ENCODE assay signal across 8 cellular contexts in the genomic region with DNA sequence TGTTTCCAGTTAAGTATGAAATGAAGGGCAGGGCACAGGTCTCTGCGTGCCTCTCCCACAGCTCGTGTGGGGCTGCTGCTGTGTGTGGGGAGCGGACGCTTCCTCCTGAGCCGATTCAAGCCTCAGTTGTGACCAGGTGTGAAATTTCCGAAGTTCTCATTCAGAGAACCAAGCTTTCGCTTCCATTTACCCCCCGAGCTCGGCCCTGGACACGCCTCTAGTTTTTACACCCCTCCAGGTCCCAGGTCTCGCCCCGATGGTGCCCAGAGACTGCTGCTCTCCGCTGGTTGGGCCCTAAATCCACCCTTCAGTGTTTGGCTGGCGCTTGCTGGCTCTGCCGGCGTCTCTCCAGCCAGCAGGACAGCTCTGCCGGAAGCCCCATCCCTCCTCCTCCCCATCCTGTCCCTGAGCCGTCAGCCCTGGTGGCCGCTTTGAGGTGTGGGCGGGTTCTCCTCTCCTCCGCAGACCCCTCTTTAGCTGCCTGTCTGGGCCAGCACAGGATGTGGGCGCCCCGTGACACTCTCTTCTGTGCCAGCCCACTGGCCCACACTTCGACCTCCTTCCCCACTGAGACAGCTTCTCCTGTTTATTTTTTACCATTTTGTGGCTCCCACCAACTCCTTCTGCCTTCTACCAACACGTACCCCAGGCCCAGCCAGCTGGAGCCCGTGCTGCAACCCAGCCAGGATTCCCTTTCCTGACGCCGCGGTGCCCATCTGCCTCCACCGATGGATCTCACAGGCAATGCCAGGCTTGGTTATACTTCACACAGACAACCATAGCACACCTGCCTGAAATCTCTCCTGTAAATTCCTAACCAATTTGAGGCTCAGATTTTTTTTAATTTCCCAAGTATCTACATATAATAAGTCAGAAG.
DNase-seq lines count a peak whose midpoint lies in the region; ATAC-seq lines count a peak whose summit lies in the region.

No MANE protein-coding gene starts in this region.

- peak overlapping the region; percentile 85 for H3K27ac Mint-ChIP-seq in activated CD4-positive, alpha-beta memory T cell treated with anti-CD3 and anti-CD28 coated beads for 36 hours

- ATAC-seq in left ventricle myocardium superior (peak; percentile 19), esophagus mucosa (no peak), GM18861 (IDR thresholded peaks at IDR 0.05; ENCODE audit: unreplicated experiment) (no peak), HG03039 (IDR thresholded peaks at IDR 0.05; ENCODE audit: unreplicated experiment) (no peak)

- peaks cover 7% of the 10 kb centered on the region for H3K36me3 Mint-ChIP-seq in activated CD4-positive, alpha-beta memory T cell treated with anti-CD3 and anti-CD28 coated beads for 36 hours

- CTCF ChIA-PET in activated CD4-positive, alpha-beta memory T cell treated with anti-CD3 and anti-CD28 coated beads for 36 hours (lab: Charles Lee), result interaction anchor here (1.6 kb wide), 1 partner anchor 58 kb away, joined by 6 read pairs; no protein-coding TSS in a partner anchor

- intact Hi-C loops in activated CD4-positive, alpha-beta memory T cell treated with anti-CD3 and anti-CD28 coated beads for 36 hours (cut with micrococcal nuclease), result loop anchor here (1.0 to 5.0 kb wide), 3 partner anchors 60 to 157 kb away; a partner anchor contains a TSS
- intact Hi-C loops in left ventricle myocardium superior (cut with micrococcal nuclease), result no loop called here

- DNase-seq in NK-92 treated with Interleukin-12 subunit alpha and Interleukin-12 subunit beta, amount 100 ng/mL, for 24 hours (lab: John Stamatoyannopoulos, UW), result peak; percentile 92
- no peak for DNase-seq in NK-92 (lab: John Stamatoyannopoulos, UW; ENCODE audit: unreplicated experiment)
- DNase-seq in activated CD4-positive, alpha-beta memory T cell treated with anti-CD3 and anti-CD28 coated beads for 36 hours, result peak; percentile 71
- no peak for DNase-seq in left ventricle myocardium superior
- peak; percentile 24 for DNase-seq in stimulated activated CD8-positive, alpha-beta memory T cell treated with anti-CD3 and anti-CD28 coated beads, Interleukin-7, amount 100 ng/mL, for 24 hours (ENCODE audit: low read depth)

- POLR2A ChIA-PET in activated CD4-positive, alpha-beta memory T cell treated with anti-CD3 and anti-CD28 coated beads for 36 hours (lab: Charles Lee), result interaction anchor here (0.9 kb wide), 1 partner anchor 59 kb away, joined by 3 read pairs; no protein-coding TSS in a partner anchor

- H3K4me3 Mint-ChIP-seq in activated CD4-positive, alpha-beta memory T cell treated with anti-CD3 and anti-CD28 coated beads for 36 hours, result peak overlapping the region; percentile 62

- H3K27me3 Mint-ChIP-seq in activated CD4-positive, alpha-beta memory T cell treated with anti-CD3 and anti-CD28 coated beads for 36 hours, result peaks cover 14% of the 10 kb centered on the region

- peaks cover 40% of the 10 kb centered on the region for H3K4me1 Mint-ChIP-seq in activated CD4-positive, alpha-beta memory T cell treated with anti-CD3 and anti-CD28 coated beads for 36 hours (ENCODE audit: low read depth)

- H3K9me3 Mint-ChIP-seq in activated CD4-positive, alpha-beta memory T cell treated with anti-CD3 and anti-CD28 coated beads for 36 hours, result peaks cover 22% of the 10 kb centered on the region

Comparison
In these comparisons a context has a peak if more than half of its experiments do, and no peak if none do; other contexts are left out.
1. DNase-seq: peak in NK-92 treated with Interleukin-12 subunit alpha and Interleukin-12 subunit beta, amount 100 ng/mL, for 24 hours (single experiment), activated CD4-positive, alpha-beta memory T cell treated with anti-CD3 and anti-CD28 coated beads for 36 hours (single experiment) and stimulated activated CD8-positive, alpha-beta memory T cell treated with anti-CD3 and anti-CD28 coated beads, Interleukin-7, amount 100 ng/mL, for 24 hours (single experiment); none in NK-92 (single experiment) and left ventricle myocardium superior (single experiment).